9 cellular contexts compared by ENCODE assay signal in genomic region chr19:17404015-17404414, GRCh38. TPM values are rescaled to one million over a fixed set of nuclear protein-coding genes. Genes with fewer than 3 reads are reported as not detected.
DNase-seq lines count a peak whose midpoint lies in the region; ATAC-seq and TF ChIP-seq lines count a peak whose summit lies in the region.
"Had no signal": no experiment of that assay in that cellular context is flagged by ENCODE, and none has a peak within 500 bp of the region (broad histone marks: within the 10 kb centered on the region; RNA-seq: fewer than 3 reads in every experiment).

No MANE protein-coding gene starts in this region.

- POLR2A ChIA-PET in CD4-positive, alpha-beta memory T cell (lab: Charles Lee; ENCODE audit: partially characterized antibody) = interaction anchor here (1.6 to 5.7 kb wide), 3 partner anchors 9 to 137 kb away, joined by 4 to 87 read pairs (median 5); partner anchors contain the start of genes BABAM1 and MVB12A

- peaks cover 8% of the 10 kb centered on the region for H3K36me3 ChIP-seq in CD4-positive, alpha-beta memory T cell (ENCODE audit: insufficient read depth, low read length)
- H3K36me3 ChIP-seq in KOPT-K1 (ENCODE audit: insufficient read depth, low read length) (peaks cover 32% of the 10 kb centered on the region), WERI-Rb-1 (no peaks in the 10 kb centered on the region)

- H3K4me1 ChIP-seq in CD4-positive, alpha-beta memory T cell (ENCODE audit: insufficient read depth, low read length) = peaks cover 32% of the 10 kb centered on the region

- no peaks in the 10 kb centered on the region for H3K9me3 ChIP-seq in CD4-positive, alpha-beta memory T cell (ENCODE audit: control insufficient read depth in 1 of 2, low read length in 2 of 2)
- H3K9me3 ChIP-seq in KOPT-K1 (ENCODE audit: insufficient read depth, low read length, poor library complexity, severe bottlenecking) = no peaks in the 10 kb centered on the region
- no peaks in the 10 kb centered on the region for H3K9me3 ChIP-seq in WERI-Rb-1 (ENCODE audit: severe bottlenecking)

- no peak for ATAC-seq in natural killer cell treated with Interleukin-12 subunit alpha and Interleukin-12 subunit beta and Interleukin-15 and Interleukin-18, amount 100 ng/mL, for 72 hours
- no peak for ATAC-seq in GM18868 (IDR thresholded peaks at IDR 0.05; ENCODE audit: unreplicated experiment)

- H3K4me3 ChIP-seq in CD4-positive, alpha-beta memory T cell (ENCODE audit: low read length in 2 of 2) = peak overlapping the region; percentile 93 to 98
- H3K4me3 ChIP-seq in coronary artery (peak overlapping the region; percentile 60), WERI-Rb-1 (ENCODE audit: low read depth, low read length) (no peak overlapping the region)

- CTCF ChIA-PET in CD4-positive, alpha-beta memory T cell (lab: Charles Lee; ENCODE audit: partially characterized antibody) = interaction anchor here (1.5 to 4.4 kb wide), 2 partner anchors 9 to 12 kb away, joined by 5 to 25 read pairs; partner anchors contain the start of gene CCDC194

- H3K36me3 Mint-ChIP-seq in CD4-positive, alpha-beta memory T cell = peaks cover 3 to 28% of the 10 kb centered on the region in 2 donors
- no peaks in the 10 kb centered on the region for H3K36me3 Mint-ChIP-seq in natural killer cell treated with Interleukin-12 subunit alpha and Interleukin-12 subunit beta and Interleukin-15 and Interleukin-18, amount 100 ng/mL, for 72 hours
- no peaks in the 10 kb centered on the region for H3K36me3 Mint-ChIP-seq in progenitor cell of endocrine pancreas (ENCODE audit: insufficient read depth)

- no peaks in the 10 kb centered on the region for H3K27me3 Mint-ChIP-seq in CD4-positive, alpha-beta memory T cell
- no peaks in the 10 kb centered on the region for H3K27me3 Mint-ChIP-seq in natural killer cell treated with Interleukin-12 subunit alpha and Interleukin-12 subunit beta and Interleukin-15 and Interleukin-18, amount 100 ng/mL, for 72 hours
- peaks cover 3% of the 10 kb centered on the region for H3K27me3 Mint-ChIP-seq in progenitor cell of endocrine pancreas

- peak overlapping the region in 6 of 7 donors; percentile 75 to 93 (median 90) for H3K27ac Mint-ChIP-seq in CD4-positive, alpha-beta memory T cell
- H3K27ac Mint-ChIP-seq in natural killer cell treated with Interleukin-12 subunit alpha and Interleukin-12 subunit beta and Interleukin-15 and Interleukin-18, amount 100 ng/mL, for 72 hours = peak overlapping the region; percentile 89 to 99
- H3K27ac Mint-ChIP-seq in progenitor cell of endocrine pancreas = no peak overlapping the region

- no peak for DNase-seq in CD4-positive, alpha-beta memory T cell
- DNase-seq in coronary artery (ENCODE audit: low spot score) (no peak), progenitor cell of endocrine pancreas (ENCODE audit: low spot score, unreplicated experiment) (no peak), WERI-Rb-1 (no peak)
- DNase-seq in natural killer cell treated with Interleukin-12 subunit alpha and Interleukin-12 subunit beta and Interleukin-15 and Interleukin-18, amount 100 ng/mL, for 72 hours (ENCODE audit: low spot score) = no peak
- DNase-seq in effector CD8-positive, alpha-beta T cell (lab: John Stamatoyannopoulos, UW) = no peak
- DNase-seq: T1000 had no signal

- intact Hi-C loops in CD4-positive, alpha-beta memory T cell (cut with micrococcal nuclease) = no loop called here

- H3K9me3 Mint-ChIP-seq in CD4-positive, alpha-beta memory T cell = no peaks in the 10 kb centered on the region
- H3K9me3 Mint-ChIP-seq in natural killer cell treated with Interleukin-12 subunit alpha and Interleukin-12 subunit beta and Interleukin-15 and Interleukin-18, amount 100 ng/mL, for 72 hours = no peaks in the 10 kb centered on the region
- no peaks in the 10 kb centered on the region for H3K9me3 Mint-ChIP-seq in progenitor cell of endocrine pancreas (ENCODE audit: low read depth)

- no peaks in the 10 kb centered on the region for H3K27me3 ChIP-seq in CD4-positive, alpha-beta memory T cell (ENCODE audit: insufficient read depth, low read length)
- no peaks in the 10 kb centered on the region for H3K27me3 ChIP-seq in WERI-Rb-1 (ENCODE audit: insufficient read depth, low read depth, severe bottlenecking)

- peak overlapping the region; percentile 94 to 98 (median 94) for H3K4me3 Mint-ChIP-seq in CD4-positive, alpha-beta memory T cell
- peak overlapping the region; percentile 96 for H3K4me3 Mint-ChIP-seq in natural killer cell treated with Interleukin-12 subunit alpha and Interleukin-12 subunit beta and Interleukin-15 and Interleukin-18, amount 100 ng/mL, for 72 hours
- H3K4me3 Mint-ChIP-seq in progenitor cell of endocrine pancreas (ENCODE audit: low read depth) = no peak overlapping the region

- H3K4me1 Mint-ChIP-seq in CD4-positive, alpha-beta memory T cell = peaks cover 20 to 45% (median 29%) of the 10 kb centered on the region in 4 donors
- peaks cover 25 to 44% of the 10 kb centered on the region in 2 donors for H3K4me1 Mint-ChIP-seq in natural killer cell treated with Interleukin-12 subunit alpha and Interleukin-12 subunit beta and Interleukin-15 and Interleukin-18, amount 100 ng/mL, for 72 hours (ENCODE audit: low read depth in 2 of 2)
- H3K4me1 Mint-ChIP-seq in progenitor cell of endocrine pancreas (ENCODE audit: low read depth) = peaks cover 9% of the 10 kb centered on the region

- TF ChIP-seq CTCF in coronary artery (IDR thresholded peaks at IDR 0.05) (no peak), progenitor cell of endocrine pancreas (IDR thresholded peaks at IDR 0.05; ENCODE audit: unreplicated experiment) (no peak), WERI-Rb-1 (IDR thresholded peaks at IDR 0.05; ENCODE audit: low read depth, low read length) (no peak)

- H3K27ac ChIP-seq in CD4-positive, alpha-beta memory T cell (ENCODE audit: low read depth, low read length) = peak overlapping the region; percentile 88
- H3K27ac ChIP-seq in KOPT-K1 (ENCODE audit: low read depth, low read length, poor library complexity, severe bottlenecking) (peak overlapping the region; percentile 85), coronary artery (peak overlapping the region in 1 of 2 donors; percentile 1), WERI-Rb-1 (no peak overlapping the region)

RNA-seq across cellular contexts. Expression of gene BST2, which starts 1.4 kb away (rescaled TPM):
- 10 to 100 TPM; 55.9 TPM for total RNA-seq in CD4-positive, alpha-beta memory T cell
- polyA plus RNA-seq in CD4-positive, alpha-beta memory T cell = 100 to 1,000 TPM; 143 to 173 TPM
- 100 to 1,000 TPM; 150 to 282 TPM for total RNA-seq in natural killer cell treated with Interleukin-12 subunit alpha and Interleukin-12 subunit beta and Interleukin-15 and Interleukin-18, amount 100 ng/mL, for 72 hours
- total RNA-seq in progenitor cell of endocrine pancreas = 0.60 and 0.67 TPM in 2 replicates

RNA-seq across cellular contexts. Expression of gene CCDC194, which starts 10.0 kb away (rescaled TPM):
- total RNA-seq in CD4-positive, alpha-beta memory T cell = 1 to 10 TPM; 2.5 to 3.3 TPM
- polyA plus RNA-seq in CD4-positive, alpha-beta memory T cell = not detected
- 1 to 10 TPM; 4.4 to 6.6 TPM for total RNA-seq in natural killer cell treated with Interleukin-12 subunit alpha and Interleukin-12 subunit beta and Interleukin-15 and Interleukin-18, amount 100 ng/mL, for 72 hours
- not detected in 2 replicates for total RNA-seq in progenitor cell of endocrine pancreas

RNA-seq across cellular contexts. Expression of gene MVB12A, which starts 15.8 kb away (rescaled TPM):
- 10 to 100 TPM; 35.4 to 38.0 TPM for total RNA-seq in CD4-positive, alpha-beta memory T cell
- polyA plus RNA-seq in CD4-positive, alpha-beta memory T cell = 10 to 100 TPM; 29.5 to 32.6 TPM
- total RNA-seq in natural killer cell treated with Interleukin-12 subunit alpha and Interleukin-12 subunit beta and Interleukin-15 and Interleukin-18, amount 100 ng/mL, for 72 hours = 10 to 100 TPM; 37.0 to 45.9 TPM
- 50.7 and 56.6 TPM in 2 replicates for total RNA-seq in progenitor cell of endocrine pancreas

RNA-seq across cellular contexts. Expression of gene PLVAP, which starts 26.9 kb away (rescaled TPM):
- total RNA-seq in CD4-positive, alpha-beta memory T cell = under 1 TPM in 1 of 2 experiments, not detected in 1; 0.23 TPM
- not detected for polyA plus RNA-seq in CD4-positive, alpha-beta memory T cell
- total RNA-seq in natural killer cell treated with Interleukin-12 subunit alpha and Interleukin-12 subunit beta and Interleukin-15 and Interleukin-18, amount 100 ng/mL, for 72 hours = under 1 TPM in 1 of 2 donors, not detected in 1; 0.59 TPM
- total RNA-seq in progenitor cell of endocrine pancreas = 0.12 and 0.42 TPM in 2 replicates

RNA-seq across cellular contexts. Expression of gene TMEM221, which starts 44.5 kb away (rescaled TPM):
- total RNA-seq in CD4-positive, alpha-beta memory T cell = not detected
- polyA plus RNA-seq in CD4-positive, alpha-beta memory T cell = under 1 TPM in 1 of 2 donors, not detected in 1; 0.09 TPM
- total RNA-seq in natural killer cell treated with Interleukin-12 subunit alpha and Interleukin-12 subunit beta and Interleukin-15 and Interleukin-18, amount 100 ng/mL, for 72 hours = not detected
- 3.6 and 4.5 TPM in 2 replicates for total RNA-seq in progenitor cell of endocrine pancreas

Comparison
In these comparisons a context has a peak if more than half of its experiments do, and no peak if none do; other contexts are left out.
1. RNA of gene BST2, which starts 1.4 kb away (total RNA-seq): 150 to 282 TPM in natural killer cell treated with Interleukin-12 subunit alpha and Interleukin-12 subunit beta and Interleukin-15 and Interleukin-18, amount 100 ng/mL, for 72 hours and 55.9 TPM in CD4-positive, alpha-beta memory T cell; 0.60 to 0.67 TPM in progenitor cell of endocrine pancreas; every median in the first group is over 10 times any median in the second.